Comparison of ENCODE assay signal across 8 cellular contexts in genomic region chr1:41496080-41497055, GRCh38. TPM values are rescaled to one million over a fixed set of nuclear protein-coding genes. Genes with fewer than 3 reads are reported as not detected.
DNase-seq lines count a peak whose midpoint lies in the region; TF ChIP-seq lines count a peak whose summit lies in the region.

No MANE protein-coding gene starts in this region.

- H3K27me3 ChIP-seq in osteoblast (ENCODE audit: insufficient read depth, low read length) = no peaks in the 10 kb centered on the region

- in situ Hi-C loops in G401 (cut with HindIII; ENCODE audit: low sequenced_read_pairs) = no loop called here
- in situ Hi-C loops in KBM-7 (cut with MboI; ENCODE audit: low pct_unique_long_range_greater_than_20kb, low sequenced_read_pairs) = no loop called here

- DNase-seq in G401 (ENCODE audit: low spot score) = peak; percentile 51
- peak; percentile 32 for DNase-seq in KBM-7
- DNase-seq in activated T-cell treated with anti-CD3 and anti-CD28 coated beads, Interleukin-2, amount 50 U/mL, for 48 hours = peak; percentile 66 to 80
- DNase-seq in fibroblast of villous mesenchyme (ENCODE audit: low read depth) = peak; percentile 87
- DNase-seq in osteoblast (ENCODE audit: insufficient read length, low spot score, missing footprints) = peak; percentile 98
- DNase-seq in SKM-1 (lab: John Stamatoyannopoulos, UW; ENCODE audit: unreplicated experiment) = no peak
- no peak for DNase-seq in NCI-H1694 treated with DMSO at 0.1 percent for 48 hours (lab: John Stamatoyannopoulos, UW)
- no peak for DNase-seq in GDM1 (lab: John Stamatoyannopoulos, UW)

- H3K4me3 ChIP-seq in fibroblast of villous mesenchyme (ENCODE audit: low read depth, low read length) (peak overlapping the region; percentile 38), osteoblast (ENCODE audit: insufficient read depth, low read length) (peak overlapping the region; percentile 66)

- no peak overlapping the region for H3K27ac ChIP-seq in osteoblast (ENCODE audit: low read depth, low read length)

- H3K36me3 ChIP-seq in osteoblast (ENCODE audit: insufficient read depth, low read length) = no peaks in the 10 kb centered on the region

- no peaks in the 10 kb centered on the region for H4K20me1 ChIP-seq in osteoblast (ENCODE audit: insufficient read depth, low read length)

- H3K79me2 ChIP-seq in osteoblast (ENCODE audit: insufficient read depth, low read length) = no peaks in the 10 kb centered on the region

- no peaks in the 10 kb centered on the region for H3K9me3 ChIP-seq in osteoblast (ENCODE audit: low read depth, low read length)

- H3K4me1 ChIP-seq in osteoblast (ENCODE audit: insufficient read depth, low read length) = peaks cover 28% of the 10 kb centered on the region

- H3K4me2 ChIP-seq in osteoblast (ENCODE audit: insufficient read depth, low read length) = peak overlapping the region; percentile 78

- peak overlapping the region; percentile 68 for H2AFZ ChIP-seq in osteoblast (ENCODE audit: low read length)

- no peak for TF ChIP-seq CTCF in fibroblast of villous mesenchyme (IDR thresholded peaks at IDR 0.05; ENCODE audit: insufficient read depth, low read depth, low read length)
- no peak for TF ChIP-seq CTCF in osteoblast (IDR thresholded peaks at IDR 0.05; ENCODE audit: extremely low read depth, low read depth, low read length)

RNA-seq across cellular contexts. Expression of gene EDN2, which starts 11.9 kb away (rescaled TPM):
- 1.8 and 2.2 TPM in 2 replicates for total RNA-seq in G401 (2014; rRNA removed; shearing (Covaris generic))
- total RNA-seq in fibroblast of villous mesenchyme = 0.32 TPM in 1 of 2 replicates, not detected in the other
- total RNA-seq in osteoblast = not detected in 2 replicates

Comparison
In these comparisons a context has a peak if more than half of its experiments do, and no peak if none do; other contexts are left out.
1. DNase-seq: peak in G401 (single experiment), KBM-7 (single experiment), activated T-cell treated with anti-CD3 and anti-CD28 coated beads, Interleukin-2, amount 50 U/mL, for 48 hours (2 of 2), fibroblast of villous mesenchyme (single experiment) and osteoblast (single experiment); none in SKM-1 (single experiment), NCI-H1694 treated with DMSO at 0.1 percent for 48 hours (single experiment) and GDM1 (single experiment).